Comparison of ENCODE assay signal across 11 cellular contexts in genomic region chr17:65101371-65101770, GRCh38. TPM values are rescaled to one million over a fixed set of nuclear protein-coding genes. Genes with fewer than 3 reads are reported as not detected.
A peak's percentile ranks its signal among the peaks of the same experiment; 100 is the strongest.
DNase-seq lines count a peak whose midpoint lies in the region; ATAC-seq and TF ChIP-seq lines count a peak whose summit lies in the region.
"Had no signal": no experiment of that assay in that cellular context is flagged by ENCODE, and none has a peak within 500 bp of the region (broad histone marks: within the 10 kb centered on the region; RNA-seq: fewer than 3 reads in every experiment).

No MANE protein-coding gene starts in this region.

- H4K20me1 ChIP-seq in OCI-LY7 (ENCODE audit: insufficient read depth, low read length) = no peaks in the 10 kb centered on the region

- no peaks in the 10 kb centered on the region for H3K27me3 ChIP-seq in endodermal cell (ENCODE audit: control insufficient read depth, insufficient read depth, low read length, poor library complexity, severe bottlenecking)

- H3K9me3 ChIP-seq in ES-I3 (ENCODE audit: control insufficient read depth, insufficient read depth, low read length) = no peaks in the 10 kb centered on the region
- no peaks in the 10 kb centered on the region for H3K9me3 ChIP-seq in OCI-LY7 (ENCODE audit: low read length)
- H3K9me3 ChIP-seq in endodermal cell (ENCODE audit: control insufficient read depth, low read length) = no peaks in the 10 kb centered on the region

- H3K27me3 Mint-ChIP-seq in endodermal cell (ENCODE audit: insufficient read depth) (no peaks in the 10 kb centered on the region), progenitor cell of endocrine pancreas (peaks cover 7% of the 10 kb centered on the region)

- no peak for DNase-seq in OCI-LY7 (ENCODE audit: low spot score)
- DNase-seq in endodermal cell = no peak
- no peak for DNase-seq in progenitor cell of endocrine pancreas (ENCODE audit: low spot score, unreplicated experiment)
- no peak for DNase-seq in dermis blood vessel endothelial cell
- no peak for DNase-seq in omental fat pad (ENCODE audit: low spot score)
- no peak for DNase-seq in effector CD4-positive, alpha-beta T cell
- DNase-seq: central memory CD4-positive, alpha-beta T cell; left cardiac atrium; stimulated activated CD4-positive, alpha-beta T cell treated with anti-CD3 and anti-CD28 coated beads, Interleukin-2, amount 100 ng/mL, for 24 hours had no signal

- WGBS in endodermal cell (ENCODE audit: insufficient coverage in 1 of 2, insufficient read length in 1 of 2), 2 experiments = 85 to 92% methylated on average over 4 to 6 of the region's 6 CpGs

- H3K4me1 ChIP-seq in ES-I3 (ENCODE audit: insufficient read depth, low read length) = peaks cover 8% of the 10 kb centered on the region; the same call in 1 of the 2 replicates
- peaks cover 41% of the 10 kb centered on the region for H3K4me1 ChIP-seq in OCI-LY7 (ENCODE audit: insufficient read depth, low read length, poor library complexity, severe bottlenecking)
- H3K4me1 ChIP-seq in endodermal cell (ENCODE audit: control insufficient read depth, insufficient read depth, low read length) = no peaks in the 10 kb centered on the region

- H3K4me3 Mint-ChIP-seq in endodermal cell (peak overlapping the region; percentile 62), progenitor cell of endocrine pancreas (ENCODE audit: low read depth) (peak overlapping the region; percentile 69)

- H3K4me1 Mint-ChIP-seq in endodermal cell (peaks cover 5% of the 10 kb centered on the region), progenitor cell of endocrine pancreas (ENCODE audit: low read depth) (peaks cover 12% of the 10 kb centered on the region)

- H3K4me2 ChIP-seq in OCI-LY7 (ENCODE audit: low read length) = peak overlapping the region; percentile 100

- H3K36me3 ChIP-seq in ES-I3 (ENCODE audit: insufficient read depth, low read length) = no peaks in the 10 kb centered on the region; the same call in 1 of the 2 replicates
- no peaks in the 10 kb centered on the region for H3K36me3 ChIP-seq in OCI-LY7 (ENCODE audit: insufficient read depth, low read length)
- no peaks in the 10 kb centered on the region for H3K36me3 ChIP-seq in endodermal cell (ENCODE audit: control insufficient read depth, insufficient read depth, low read length)

- H3K36me3 Mint-ChIP-seq in endodermal cell (ENCODE audit: low read depth) = peaks cover 6% of the 10 kb centered on the region
- H3K36me3 Mint-ChIP-seq in progenitor cell of endocrine pancreas (ENCODE audit: insufficient read depth) = no peaks in the 10 kb centered on the region

- POLR2A ChIA-PET in OCI-LY7 (lab: Charles Lee) = interaction anchor here (0.6 to 1.2 kb wide), 6 partner anchors 36 to 683 kb away, joined by 3 to 8 read pairs (median 3); no protein-coding TSS in a partner anchor

- H3K9me2 ChIP-seq in OCI-LY7 (ENCODE audit: insufficient read depth, low read length) = no peaks in the 10 kb centered on the region

- H3K9me3 Mint-ChIP-seq in endodermal cell (no peaks in the 10 kb centered on the region), progenitor cell of endocrine pancreas (ENCODE audit: low read depth) (no peaks in the 10 kb centered on the region)

- TF ChIP-seq CTCF in OCI-LY7 (conservative IDR thresholded peaks at IDR 0.05; ENCODE audit: low read length) (no peak), endodermal cell (conservative IDR thresholded peaks at IDR 0.05) (no peak), progenitor cell of endocrine pancreas (IDR thresholded peaks at IDR 0.05; ENCODE audit: unreplicated experiment) (no peak), omental fat pad (IDR thresholded peaks at IDR 0.05) (no peak)

- H3K9ac ChIP-seq in ES-I3 (ENCODE audit: low read depth, low read length) = peak overlapping the region; percentile 64
- peak overlapping the region; percentile 45 for H3K9ac ChIP-seq in endodermal cell (ENCODE audit: extremely low read depth, low read length, poor library complexity, severe bottlenecking)

- H3K27ac ChIP-seq in OCI-LY7 (ENCODE audit: low read depth, low read length, poor library complexity, severe bottlenecking) (peak overlapping the region; percentile 81), endodermal cell (ENCODE audit: low read depth, low read length) (no peak overlapping the region)

- peak overlapping the region; percentile 73 for H3K4me3 ChIP-seq in OCI-LY7 (ENCODE audit: low read depth, low read length, poor library complexity, severe bottlenecking)
- H3K4me3 ChIP-seq in endodermal cell (ENCODE audit: low read length) = peak overlapping the region; percentile 80

- TSS peak; percentile 71 for BruUV-seq in OCI-LY7 (replicated peaks; lab: Mats Ljungman, UMichigan)

- intact Hi-C loops in OCI-LY7 (cut with micrococcal nuclease; ENCODE audit: unreplicated experiment) = loop anchor here (2.0 to 5.0 kb wide), 2 partner anchors 97 to 124 kb away; no protein-coding TSS in a partner anchor

- CTCF ChIA-PET in OCI-LY7 (lab: Charles Lee; ENCODE audit: unreplicated experiment) = interaction anchor here (0.9 kb wide), 1 partner anchor 130 kb away, joined by 3 read pairs; no protein-coding TSS in a partner anchor

- ATAC-seq in HG03432 (IDR thresholded peaks at IDR 0.05; ENCODE audit: unreplicated experiment) = no peak
- no peak for ATAC-seq in omental fat pad (ENCODE audit: low FRiP score)

- peaks cover 5% of the 10 kb centered on the region; the same call in 1 of the 2 replicates for H3K79me2 ChIP-seq in OCI-LY7 (ENCODE audit: insufficient read depth, low read depth, low read length)

- H3K27ac Mint-ChIP-seq in endodermal cell = no peak overlapping the region
- no peak overlapping the region for H3K27ac Mint-ChIP-seq in progenitor cell of endocrine pancreas

- H2AFZ ChIP-seq in OCI-LY7 (ENCODE audit: low read length) = peak overlapping the region; percentile 92; the same call in 1 of the 2 replicates

RNA-seq across cellular contexts. Expression of gene RGS9, which starts 35.8 kb away (rescaled TPM):
- total RNA-seq in OCI-LY7 (2014; rRNA removed; shearing (Covaris generic)) = 12.9 and 13.7 TPM in 2 replicates
- total RNA-seq in OCI-LY7 (2022) (22.2 and 26.4 TPM in 2 replicates), endodermal cell (10 to 100 TPM; 11.1 to 14.7 TPM), progenitor cell of endocrine pancreas (8.5 and 8.7 TPM in 2 replicates), dermis blood vessel endothelial cell (0.19 and 1.2 TPM in 2 replicates), omental fat pad (1 to 10 TPM; 1.1 to 5.6 (median 3.4) TPM)
- polyA plus RNA-seq in endodermal cell (2013, experiment 1 of 2) = 8.6 TPM
- polyA plus RNA-seq in endodermal cell (2013, experiment 2 of 2) = 8.1 TPM

RNA-seq across cellular contexts. Expression of gene GNA13, which starts 44.8 kb away (rescaled TPM):
- total RNA-seq in OCI-LY7 (2014; rRNA removed; shearing (Covaris generic)) = 70.6 and 76.5 TPM in 2 replicates
- 136 and 141 TPM in 2 replicates for total RNA-seq in OCI-LY7 (2022)
- 10 to 100 TPM; 59.3 to 66.8 TPM for total RNA-seq in endodermal cell
- polyA plus RNA-seq in endodermal cell (2013, experiment 1 of 2) = 59.5 TPM
- polyA plus RNA-seq in endodermal cell (2013, experiment 2 of 2) = 61.0 TPM
- 39.2 and 41.1 TPM in 2 replicates for total RNA-seq in progenitor cell of endocrine pancreas
- total RNA-seq in dermis blood vessel endothelial cell = 73.2 and 94.7 TPM in 2 replicates
- total RNA-seq in omental fat pad = 10 to 100 TPM; 48.8 to 92.5 (median 63.3) TPM
